8 cellular contexts compared by ENCODE assay signal in genomic region chr2:79219383-79219988, GRCh38. TPM values are rescaled to one million over a fixed set of nuclear protein-coding genes. Genes with fewer than 3 reads are reported as not detected.
A peak's percentile ranks its signal among the peaks of the same experiment; 100 is the strongest.
DNase-seq lines count a peak whose midpoint lies in the region; ATAC-seq, FAIRE-seq and TF ChIP-seq lines count a peak whose summit lies in the region.

No MANE protein-coding gene starts in this region.

- no peaks in the 10 kb centered on the region for H3K36me3 Mint-ChIP-seq in glutamatergic neuron (ENCODE audit: unreplicated experiment)

- H3K27me3 Mint-ChIP-seq in glutamatergic neuron (ENCODE audit: unreplicated experiment) = peaks cover 3% of the 10 kb centered on the region

- H3K9me3 ChIP-seq in heart right ventricle = no peaks in the 10 kb centered on the region

- intact Hi-C loops in heart right ventricle (cut with DNase I) (loop anchor here in 1 of 10 donors (5.0 kb wide), 1 partner anchor 177 kb away; no protein-coding TSS in a partner anchor), left cardiac atrium (cut with DNase I) (no loop called here)

- WGBS in heart right ventricle, 2 donors = 25 to 29% methylated on average over 9 of the region's 9 CpGs

- H3K27ac Mint-ChIP-seq in glutamatergic neuron (ENCODE audit: unreplicated experiment) = no peak overlapping the region

- H3K9me3 Mint-ChIP-seq in glutamatergic neuron (ENCODE audit: unreplicated experiment) = no peaks in the 10 kb centered on the region

- no peak overlapping the region for H3K27ac ChIP-seq in heart right ventricle

- peak in 1 of 2 donors; percentile 7 for DNase-seq in heart right ventricle
- DNase-seq in left cardiac atrium = no peak
- DNase-seq in LoVo (ENCODE audit: low spot score) = peak; percentile 52
- DNase-seq in glutamatergic neuron = no peak
- DNase-seq in stimulated activated naive CD8-positive, alpha-beta T cell treated with anti-CD3 and anti-CD28 coated beads, Interleukin-15, Interleukin-2, amounts not matched to agents 100 U/mL and 50 U/mL, for 24 hours = peak; percentile 19

- TF ChIP-seq CTCF in heart right ventricle (IDR thresholded peaks at IDR 0.05) (peak; percentile 38 to 73 (median 68)), glutamatergic neuron (IDR thresholded peaks at IDR 0.05; ENCODE audit: partially characterized antibody, unreplicated experiment) (peak; percentile 88)

- FAIRE-seq in TTC549 (lab: Jason Lieb, UNC) = peak; percentile 87

- ATAC-seq in heart right ventricle (no peak), left cardiac atrium (no peak), GM21723 (IDR thresholded peaks at IDR 0.05; ENCODE audit: unreplicated experiment) (peak; percentile 74), HG03135 (IDR thresholded peaks at IDR 0.05; ENCODE audit: unreplicated experiment) (no peak)
- ATAC-seq in stimulated activated naive CD8-positive, alpha-beta T cell treated with anti-CD3 and anti-CD28 coated beads, Interleukin-15, Interleukin-2, amounts not matched to agents 100 U/mL and 50 U/mL, for 24 hours = no peak

- H3K4me3 ChIP-seq in heart right ventricle = no peak overlapping the region

- peaks cover 7% of the 10 kb centered on the region for H3K4me1 Mint-ChIP-seq in glutamatergic neuron (ENCODE audit: low read depth, unreplicated experiment)

- H3K4me3 Mint-ChIP-seq in glutamatergic neuron (ENCODE audit: unreplicated experiment) = no peak overlapping the region

- peaks cover 0 to 7% (median 0%) of the 10 kb centered on the region in 7 donors for H3K27me3 ChIP-seq in heart right ventricle

- no peaks in the 10 kb centered on the region for H3K4me1 ChIP-seq in heart right ventricle

- H3K36me3 ChIP-seq in heart right ventricle = no peaks in the 10 kb centered on the region

RNA-seq across cellular contexts. Expression of gene REG3A, which starts 59.9 kb away (rescaled TPM):
- total RNA-seq in heart right ventricle = not detected
- polyA plus RNA-seq in heart right ventricle = not detected
- not detected for total RNA-seq in left cardiac atrium
- total RNA-seq in glutamatergic neuron (ENCODE audit: unreplicated experiment) = not detected

Comparison
In these comparisons a context has a peak if more than half of its experiments do, and no peak if none do; other contexts are left out.
1. DNase-seq: peak in LoVo (single experiment) and stimulated activated naive CD8-positive, alpha-beta T cell treated with anti-CD3 and anti-CD28 coated beads, Interleukin-15, Interleukin-2, amounts not matched to agents 100 U/mL and 50 U/mL, for 24 hours (single experiment); none in left cardiac atrium (single experiment) and glutamatergic neuron (single experiment).